Comparison of ENCODE assay signal across 10 cellular contexts in the genomic region with DNA sequence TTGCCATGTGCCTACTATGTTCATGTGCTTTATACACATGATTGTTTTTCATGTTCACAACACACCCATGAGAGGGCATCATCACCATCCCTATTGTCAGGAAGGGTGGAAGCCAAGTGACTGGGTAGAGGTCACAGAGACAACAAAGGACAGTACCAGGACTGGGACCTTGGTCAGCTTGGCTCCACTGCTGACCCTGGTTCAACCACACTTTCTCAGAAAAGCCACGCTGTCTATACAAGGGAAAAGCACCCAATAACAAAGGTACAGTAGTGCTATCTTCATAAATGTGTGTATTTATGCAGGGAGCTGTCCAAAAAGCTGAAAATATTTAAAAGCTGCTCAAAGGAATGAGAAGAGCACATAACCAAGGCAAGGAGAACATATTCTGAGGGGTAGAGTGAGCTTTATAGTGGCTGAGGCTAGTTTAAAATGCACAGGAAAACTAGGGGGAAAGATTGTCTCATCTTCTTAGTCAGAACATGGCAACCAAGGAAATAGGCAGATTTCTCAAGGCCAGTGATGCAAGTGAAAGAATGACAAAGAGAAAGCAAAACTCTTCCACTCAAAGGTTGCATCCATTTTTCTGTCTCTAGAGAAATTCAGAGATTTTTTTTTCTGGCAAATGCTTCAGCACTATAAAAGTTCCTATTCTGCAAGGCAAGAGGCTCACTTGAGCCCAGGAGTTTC.
A peak's percentile ranks its signal among the peaks of the same experiment; 100 is the strongest.
DNase-seq lines count a peak whose midpoint lies in the region; ATAC-seq, FAIRE-seq and TF ChIP-seq lines count a peak whose summit lies in the region.
"Had no signal": no experiment of that assay in that cellular context is flagged by ENCODE, and none has a peak within 500 bp of the region (broad histone marks: within the 10 kb centered on the region; RNA-seq: fewer than 3 reads in every experiment).

No MANE protein-coding gene starts in this region.

- H3K36me3 Mint-ChIP-seq in CD4-positive, CD25-positive, alpha-beta regulatory T cell, result peaks cover 7% of the 10 kb centered on the region

- peak; percentile 24; the same call in 1 of the 2 replicates for TF ChIP-seq CTCF in Loucy (conservative IDR thresholded peaks at IDR 0.05; ENCODE audit: low read length)
- TF ChIP-seq CTCF in GM12878 (IDR thresholded peaks at IDR 0.05 in 2 of 3, conservative IDR thresholded peaks at IDR 0.05 in 1 of 3; ENCODE audit: control insufficient read depth in 2 of 3, extremely low read depth in 1 of 3, insufficient read depth in 1 of 3, low read depth in 3 of 3, low read length in 3 of 3), result no peak

- H3K9me3 ChIP-seq in CD4-positive, CD25-positive, alpha-beta regulatory T cell (ENCODE audit: control insufficient read depth in 2 of 2, low read length in 2 of 2), result peaks cover 0 to 6% of the 10 kb centered on the region in 2 experiments
- H3K9me3 ChIP-seq in Loucy (ENCODE audit: insufficient read depth, low read depth, low read length), result no peaks in the 10 kb centered on the region
- no peaks in the 10 kb centered on the region; the same call in 2 of the 3 replicates for H3K9me3 ChIP-seq in GM12878 (replicated peaks; ENCODE audit: control insufficient read depth, insufficient read depth, low read length)

- H3K79me2 ChIP-seq in Loucy (ENCODE audit: insufficient read depth, low read length) (no peaks in the 10 kb centered on the region), GM12878 (ENCODE audit: control insufficient read depth, insufficient read depth, low read length) (no peaks in the 10 kb centered on the region)

- RAD21 ChIA-PET in GM12878 (lab: Charles Lee; ENCODE audit: unreplicated experiment), result interaction anchor here (0.7 to 1.1 kb wide), 2 partner anchors 182 to 332 kb away, joined by 3 read pairs; no protein-coding TSS in a partner anchor

- H4K20me1 ChIP-seq in Loucy (ENCODE audit: insufficient read depth, low read length, poor library complexity, severe bottlenecking), result no peaks in the 10 kb centered on the region
- no peaks in the 10 kb centered on the region for H4K20me1 ChIP-seq in GM12878 (ENCODE audit: control insufficient read depth, insufficient read depth)

- H3K4me1 ChIP-seq in CD4-positive, CD25-positive, alpha-beta regulatory T cell (ENCODE audit: control insufficient read depth, insufficient read depth, low read length, poor library complexity, severe bottlenecking), result peaks cover 6% of the 10 kb centered on the region
- H3K4me1 ChIP-seq in Loucy (ENCODE audit: insufficient read depth, low read length, poor library complexity, severe bottlenecking) (peaks cover 9% of the 10 kb centered on the region), GM12878 (ENCODE audit: control insufficient read depth, insufficient read depth, low read length) (no peaks in the 10 kb centered on the region; the same call in 1 of the 2 replicates)

- H3F3A ChIP-seq in Loucy (ENCODE audit: low read depth), result no peaks in the 10 kb centered on the region

- intact Hi-C loops in GM12878 (cut with micrococcal nuclease; ENCODE audit: unreplicated experiment), result no loop called here

- no peaks in the 10 kb centered on the region for H3K9me2 ChIP-seq in Loucy (replicated peaks; ENCODE audit: low read depth, low read length)

- H3K9ac ChIP-seq in Loucy (ENCODE audit: low read depth, low read length, poor library complexity, severe bottlenecking) (no peak overlapping the region), GM12878 (ENCODE audit: control insufficient read depth, insufficient read depth, low read length) (no peak overlapping the region)

- H3K36me3 ChIP-seq in CD4-positive, CD25-positive, alpha-beta regulatory T cell (ENCODE audit: control insufficient read depth, insufficient read depth, low read length), result no peaks in the 10 kb centered on the region
- H3K36me3 ChIP-seq in Loucy (ENCODE audit: insufficient read depth, low read length) (no peaks in the 10 kb centered on the region), GM12878 (ENCODE audit: control insufficient read depth in 2 of 2, insufficient read depth in 2 of 2, low read length in 1 of 2) (no peaks in the 10 kb centered on the region)

- TF ChIP-seq POLR2A in GM12878 (IDR thresholded peaks at IDR 0.05; ENCODE audit: low read depth, low read length), result no peak

- H3K27me3 ChIP-seq in CD4-positive, CD25-positive, alpha-beta regulatory T cell (ENCODE audit: control insufficient read depth, insufficient read depth, low read length), result no peaks in the 10 kb centered on the region
- H3K27me3 ChIP-seq in Loucy (ENCODE audit: insufficient read depth, low read length, poor library complexity, severe bottlenecking) (no peaks in the 10 kb centered on the region), GM12878 (replicated peaks in 1 of 2; ENCODE audit: control insufficient read depth in 2 of 2, insufficient read depth in 2 of 2, low read length in 1 of 2) (no peaks in the 10 kb centered on the region; a peak in 1 of 4 replicates)

- H3K4me2 ChIP-seq in Loucy (ENCODE audit: low read depth, low read length, poor library complexity, severe bottlenecking) (no peak overlapping the region), GM12878 (ENCODE audit: control insufficient read depth, insufficient read depth) (0 out of 2 replicates have a peak overlapping the region, but pooled peaks have one; percentile 10)

- H3K4me3 ChIP-seq in CD4-positive, CD25-positive, alpha-beta regulatory T cell (ENCODE audit: low read depth, low read length), result no peak overlapping the region
- no peak overlapping the region for H3K4me3 ChIP-seq in Loucy (ENCODE audit: low read length, poor library complexity, severe bottlenecking)
- H3K4me3 ChIP-seq in GM12878, result no peak overlapping the region

- peak; percentile 59 for FAIRE-seq in GM12878 (lab: Jason Lieb, UNC)

- POLR2A ChIA-PET in GM12878 (lab: Charles Lee), result no interaction called here

- DNase-seq in CD4-positive, CD25-positive, alpha-beta regulatory T cell, result peak in 1 of 3 donors; percentile 59
- DNase-seq in GM12878 (ENCODE audit: low read depth, low spot score) (no peak), kidney glomerular epithelial cell (lab: John Stamatoyannopoulos, UW) (peak; percentile 26), NCI-H1417 (lab: John Stamatoyannopoulos, UW) (no peak)
- DNase-seq: NCI-H510A; stimulated activated naive CD4-positive, alpha-beta T cell treated with Interleukin-2 at 50 U/mL for 16 hours had no signal

- H3K27ac Mint-ChIP-seq in CD4-positive, CD25-positive, alpha-beta regulatory T cell, result peak overlapping the region in 1 of 3 donors; percentile 1

- H3K4me1 Mint-ChIP-seq in CD4-positive, CD25-positive, alpha-beta regulatory T cell, result peaks cover 8 to 36% (median 11%) of the 10 kb centered on the region in 4 donors

- WGBS in GM12878 (ENCODE audit: insufficient coverage, insufficient replicate concordance, low lambda C conversion rate, missing lambda C conversion rate), result 8% methylated on average over 1 of the region's 1 CpG

- no peak overlapping the region for H3K4me3 Mint-ChIP-seq in CD4-positive, CD25-positive, alpha-beta regulatory T cell

- no peak for TF ChIP-seq EP300 in GM12878 (IDR thresholded peaks at IDR 0.05; ENCODE audit: borderline replicate concordance in 1 of 2, control insufficient read depth in 1 of 2, low read depth in 2 of 2, low read length in 2 of 2)

- no peaks in the 10 kb centered on the region for H3K27me3 Mint-ChIP-seq in CD4-positive, CD25-positive, alpha-beta regulatory T cell

- H3K9me3 Mint-ChIP-seq in CD4-positive, CD25-positive, alpha-beta regulatory T cell, result peaks cover 0 to 9% (median 3%) of the 10 kb centered on the region in 7 donors

- H2AFZ ChIP-seq in Loucy (ENCODE audit: low read length) (no peak overlapping the region), GM12878 (ENCODE audit: control insufficient read depth, low read depth, low read length) (no peak overlapping the region)

- in situ Hi-C loops in GM12878 (cut with MboI), result no loop called here

- no TSS peak for BruUV-seq in GM12878 (replicated peaks; lab: Mats Ljungman, UMichigan)

- peak; percentile 34 to 44 for ATAC-seq in CD4-positive, CD25-positive, alpha-beta regulatory T cell (ENCODE audit: low read depth in 2 of 2)
- ATAC-seq in GM12878 (peak; percentile 69), HG03097 (IDR thresholded peaks at IDR 0.05; ENCODE audit: low FRiP score, unreplicated experiment) (no peak), GM19452 (IDR thresholded peaks at IDR 0.05; ENCODE audit: unreplicated experiment) (no peak), GM21381 (IDR thresholded peaks at IDR 0.05; ENCODE audit: unreplicated experiment) (no peak)

- TF ChIP-seq RAD21 in GM12878 (IDR thresholded peaks at IDR 0.05; ENCODE audit: insufficient read depth, low read depth, low read length), result peak; percentile 32; the same call in 1 of the 2 replicates

- SMC1A ChIA-PET in GM12878 (lab: Charles Lee; ENCODE audit: uncharacterized antibody, unreplicated experiment), result interaction anchor here (0.6 to 1.6 kb wide), 5 partner anchors 102 to 431 kb away, joined by 3 to 5 read pairs (median 3); no protein-coding TSS in a partner anchor

- CTCF ChIA-PET in GM12878 (lab: Yijun Ruan, JAX), result interaction anchor here (0.7 to 2.6 kb wide), 3 partner anchors 126 to 431 kb away, joined by 3 to 8 read pairs (median 3); no protein-coding TSS in a partner anchor

- no peak overlapping the region for H3K27ac ChIP-seq in CD4-positive, CD25-positive, alpha-beta regulatory T cell (ENCODE audit: insufficient read depth, low read length, poor library complexity, severe bottlenecking)
- no peak overlapping the region for H3K27ac ChIP-seq in GM12878 (ENCODE audit: control insufficient read depth, insufficient read depth)

Comparison
In these comparisons a context has a peak if more than half of its experiments do, and no peak if none do; other contexts are left out.
1. ATAC-seq: peak in CD4-positive, CD25-positive, alpha-beta regulatory T cell (2 of 2) and GM12878 (single experiment); none in HG03097 (single experiment), GM19452 (single experiment) and GM21381 (single experiment).